ENCODE assay signal across 1 cellular context in genomic region chr5:65924366-65925093, GRCh38.
TF ChIP-seq lines count a peak whose summit lies in the region.

No MANE protein-coding gene starts in this region.

TF ChIP-seq in HepG2, 621 proteins besides CTCF, POLR2A, EP300 and RAD21 (continued from another document and continues in another):
- TF ChIP-seq TFAP4 (IDR thresholded peaks at IDR 0.05; ENCODE audit: borderline replicate concordance, low read depth) (no peak), ZNF646 (CRISPR knock-in tag; IDR thresholded peaks at IDR 0.05) (no peak), NFYC (CRISPR knock-in tag; IDR thresholded peaks at IDR 0.05) (no peak), ZNF430 (CRISPR knock-in tag; IDR thresholded peaks at IDR 0.05) (0 out of 2 replicates have a peak, but pooled peaks have one; percentile 13), MAZ (IDR thresholded peaks at IDR 0.05; ENCODE audit: borderline replicate concordance, low read depth, low read length) (no peak), MAZ (CRISPR knock-in tag; IDR thresholded peaks at IDR 0.05; ENCODE audit: low read depth) (no peak), ZNF383 (CRISPR knock-in tag; IDR thresholded peaks at IDR 0.05; ENCODE audit: borderline replicate concordance) (no peak), ZNF569 (CRISPR knock-in tag; IDR thresholded peaks at IDR 0.05; ENCODE audit: borderline replicate concordance) (no peak), RBAK (CRISPR knock-in tag; IDR thresholded peaks at IDR 0.05) (no peak), DMAP1 (CRISPR knock-in tag; IDR thresholded peaks at IDR 0.05) (no peak), HOXD1 (CRISPR knock-in tag; IDR thresholded peaks at IDR 0.05) (no peak), BHLHE40 (IDR thresholded peaks at IDR 0.05; ENCODE audit: low read length) (no peak), ZBTB49 (CRISPR knock-in tag; IDR thresholded peaks at IDR 0.05; ENCODE audit: borderline replicate concordance) (no peak), ZBTB25 (CRISPR knock-in tag; IDR thresholded peaks at IDR 0.05) (no peak), ZNF230 (CRISPR knock-in tag; IDR thresholded peaks at IDR 0.05) (0 out of 2 replicates have a peak, but pooled peaks have one; percentile 27), E2F2 (CRISPR knock-in tag; IDR thresholded peaks at IDR 0.05; ENCODE audit: borderline replicate concordance) (no peak), BCL6 (CRISPR knock-in tag; IDR thresholded peaks at IDR 0.05) (no peak), THAP8 (CRISPR knock-in tag; IDR thresholded peaks at IDR 0.05; ENCODE audit: borderline replicate concordance) (no peak), ZNF34 (CRISPR knock-in tag; IDR thresholded peaks at IDR 0.05; ENCODE audit: borderline replicate concordance) (no peak), ZNF605 (CRISPR knock-in tag; IDR thresholded peaks at IDR 0.05) (0 out of 2 replicates have a peak, but pooled peaks have one; percentile 72), ZNF296 (CRISPR knock-in tag; conservative IDR thresholded peaks at IDR 0.05) (no peak), ZBTB2 (CRISPR knock-in tag; IDR thresholded peaks at IDR 0.05; ENCODE audit: low read depth) (no peak), ZBTB40 (IDR thresholded peaks at IDR 0.05) (no peak), ZBTB40 (CRISPR knock-in tag; IDR thresholded peaks at IDR 0.05) (peak; percentile 11; the same call in 1 of the 2 replicates), GMEB1 (CRISPR knock-in tag; IDR thresholded peaks at IDR 0.05; ENCODE audit: borderline replicate concordance) (0 out of 2 replicates have a peak, but pooled peaks have one; percentile 23), ZNF558 (CRISPR knock-in tag; IDR thresholded peaks at IDR 0.05; ENCODE audit: borderline replicate concordance) (0 out of 2 replicates have a peak, but pooled peaks have one; percentile 21), ZNF138 (CRISPR knock-in tag; IDR thresholded peaks at IDR 0.05; ENCODE audit: low read depth) (no peak), ZBTB8A (CRISPR knock-in tag; IDR thresholded peaks at IDR 0.05; ENCODE audit: borderline replicate concordance, low read depth) (no peak)
